8 cellular contexts compared by ENCODE assay signal in the genomic region with DNA sequence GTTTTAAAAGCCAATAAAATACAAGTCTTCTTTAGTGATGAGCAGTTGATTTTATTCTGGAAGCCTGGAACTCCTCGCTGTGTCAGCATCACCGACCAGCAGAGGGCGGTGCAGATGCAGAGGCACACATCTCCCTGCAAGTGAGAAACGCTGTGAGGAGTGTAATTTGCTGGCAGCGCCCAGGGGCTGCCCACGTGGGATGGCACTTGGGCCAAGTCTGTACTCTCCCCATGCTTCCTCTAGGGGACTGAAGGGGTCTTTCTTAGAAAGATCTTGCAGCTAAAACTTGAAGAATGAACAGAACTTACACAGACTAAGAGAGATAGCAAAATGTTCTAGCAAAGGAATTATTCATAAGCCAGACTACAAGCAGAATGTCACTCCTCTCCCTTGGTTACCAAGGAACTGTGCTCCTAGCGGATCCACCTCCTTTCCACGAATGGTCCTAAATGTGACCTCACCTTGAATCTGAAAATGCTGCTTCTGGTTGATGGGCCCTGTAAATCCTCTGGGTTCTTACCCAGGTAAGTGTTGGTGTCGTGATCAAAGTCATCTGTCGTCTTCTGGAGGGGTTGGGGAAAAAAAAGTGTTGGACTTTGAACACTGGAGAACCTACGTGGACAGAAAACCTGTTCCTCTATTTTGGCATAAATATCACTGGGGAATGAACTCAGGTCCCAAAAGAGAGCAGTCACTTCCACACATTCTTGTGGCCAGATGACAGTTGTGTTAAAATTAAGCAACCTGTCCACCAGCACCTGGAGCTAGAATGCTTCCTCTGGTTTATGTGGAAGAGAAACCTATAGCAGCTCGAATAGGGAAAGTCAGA.
A peak's percentile ranks its signal among the peaks of the same experiment; 100 is the strongest.
DNase-seq lines count a peak whose midpoint lies in the region; ATAC-seq lines count a peak whose summit lies in the region.

No MANE protein-coding gene starts in this region.

- DNase-seq in AG08396 (ENCODE audit: low spot score): peak; percentile 84
- peak; percentile 49 for DNase-seq in NCI-H2107 treated with DMSO at 0.1 percent for 48 hours (lab: John Stamatoyannopoulos, UW; ENCODE audit: unreplicated experiment)
- DNase-seq in activated CD4-positive, CD25-positive, alpha-beta regulatory T cell (lab: John Stamatoyannopoulos, UW): peak; percentile 52 to 63 (median 62)
- DNase-seq in caudate nucleus (lab: John Stamatoyannopoulos, UW): peak in 58 of 61 donors; percentile 2 to 82 (median 54)
- peak; percentile 82 for DNase-seq in kidney glomerular epithelial cell (lab: John Stamatoyannopoulos, UW)
- DNase-seq in stimulated activated CD4-positive, alpha-beta T cell treated with anti-CD3 and anti-CD28 coated beads, Interleukin-2, amount 100 ng/mL, for 4 hours (ENCODE audit: low read depth): peak; percentile 63

- ATAC-seq in GM18519 (IDR thresholded peaks at IDR 0.05; ENCODE audit: low FRiP score, unreplicated experiment) (peak; percentile 95), HG03039 (IDR thresholded peaks at IDR 0.05; ENCODE audit: unreplicated experiment) (peak; percentile 92)

- no peak overlapping the region for H3K27ac ChIP-seq in caudate nucleus (ENCODE audit: low read depth, low read length)
